ENCODE assay signal across 1 cellular context in the genomic region with DNA sequence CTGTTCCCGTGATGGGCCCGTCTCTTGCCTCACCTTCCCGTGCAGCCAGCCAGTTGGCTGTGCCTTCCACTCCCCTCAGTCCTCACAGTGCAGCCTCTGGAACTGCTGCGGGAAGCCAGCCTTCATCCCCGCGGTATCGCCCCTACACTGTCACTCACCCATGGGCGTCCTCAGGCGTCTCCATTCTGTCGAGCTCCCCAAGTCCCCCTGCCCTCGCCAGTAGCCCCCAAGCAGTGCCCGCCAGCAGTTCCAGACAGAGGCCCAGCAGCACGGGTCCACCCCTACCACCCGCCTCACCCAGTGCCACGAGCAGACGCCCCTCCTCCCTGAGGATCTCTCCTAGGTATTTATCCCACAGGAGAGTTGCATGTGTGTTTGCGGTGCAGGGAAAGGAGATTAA.
TF ChIP-seq lines count a peak whose summit lies in the region.

No MANE protein-coding gene starts in this region.

TF ChIP-seq in GM23338, 12 proteins besides CTCF, POLR2A, EP300 and RAD21 (continued from another document):
- TF ChIP-seq, protein P1, sequence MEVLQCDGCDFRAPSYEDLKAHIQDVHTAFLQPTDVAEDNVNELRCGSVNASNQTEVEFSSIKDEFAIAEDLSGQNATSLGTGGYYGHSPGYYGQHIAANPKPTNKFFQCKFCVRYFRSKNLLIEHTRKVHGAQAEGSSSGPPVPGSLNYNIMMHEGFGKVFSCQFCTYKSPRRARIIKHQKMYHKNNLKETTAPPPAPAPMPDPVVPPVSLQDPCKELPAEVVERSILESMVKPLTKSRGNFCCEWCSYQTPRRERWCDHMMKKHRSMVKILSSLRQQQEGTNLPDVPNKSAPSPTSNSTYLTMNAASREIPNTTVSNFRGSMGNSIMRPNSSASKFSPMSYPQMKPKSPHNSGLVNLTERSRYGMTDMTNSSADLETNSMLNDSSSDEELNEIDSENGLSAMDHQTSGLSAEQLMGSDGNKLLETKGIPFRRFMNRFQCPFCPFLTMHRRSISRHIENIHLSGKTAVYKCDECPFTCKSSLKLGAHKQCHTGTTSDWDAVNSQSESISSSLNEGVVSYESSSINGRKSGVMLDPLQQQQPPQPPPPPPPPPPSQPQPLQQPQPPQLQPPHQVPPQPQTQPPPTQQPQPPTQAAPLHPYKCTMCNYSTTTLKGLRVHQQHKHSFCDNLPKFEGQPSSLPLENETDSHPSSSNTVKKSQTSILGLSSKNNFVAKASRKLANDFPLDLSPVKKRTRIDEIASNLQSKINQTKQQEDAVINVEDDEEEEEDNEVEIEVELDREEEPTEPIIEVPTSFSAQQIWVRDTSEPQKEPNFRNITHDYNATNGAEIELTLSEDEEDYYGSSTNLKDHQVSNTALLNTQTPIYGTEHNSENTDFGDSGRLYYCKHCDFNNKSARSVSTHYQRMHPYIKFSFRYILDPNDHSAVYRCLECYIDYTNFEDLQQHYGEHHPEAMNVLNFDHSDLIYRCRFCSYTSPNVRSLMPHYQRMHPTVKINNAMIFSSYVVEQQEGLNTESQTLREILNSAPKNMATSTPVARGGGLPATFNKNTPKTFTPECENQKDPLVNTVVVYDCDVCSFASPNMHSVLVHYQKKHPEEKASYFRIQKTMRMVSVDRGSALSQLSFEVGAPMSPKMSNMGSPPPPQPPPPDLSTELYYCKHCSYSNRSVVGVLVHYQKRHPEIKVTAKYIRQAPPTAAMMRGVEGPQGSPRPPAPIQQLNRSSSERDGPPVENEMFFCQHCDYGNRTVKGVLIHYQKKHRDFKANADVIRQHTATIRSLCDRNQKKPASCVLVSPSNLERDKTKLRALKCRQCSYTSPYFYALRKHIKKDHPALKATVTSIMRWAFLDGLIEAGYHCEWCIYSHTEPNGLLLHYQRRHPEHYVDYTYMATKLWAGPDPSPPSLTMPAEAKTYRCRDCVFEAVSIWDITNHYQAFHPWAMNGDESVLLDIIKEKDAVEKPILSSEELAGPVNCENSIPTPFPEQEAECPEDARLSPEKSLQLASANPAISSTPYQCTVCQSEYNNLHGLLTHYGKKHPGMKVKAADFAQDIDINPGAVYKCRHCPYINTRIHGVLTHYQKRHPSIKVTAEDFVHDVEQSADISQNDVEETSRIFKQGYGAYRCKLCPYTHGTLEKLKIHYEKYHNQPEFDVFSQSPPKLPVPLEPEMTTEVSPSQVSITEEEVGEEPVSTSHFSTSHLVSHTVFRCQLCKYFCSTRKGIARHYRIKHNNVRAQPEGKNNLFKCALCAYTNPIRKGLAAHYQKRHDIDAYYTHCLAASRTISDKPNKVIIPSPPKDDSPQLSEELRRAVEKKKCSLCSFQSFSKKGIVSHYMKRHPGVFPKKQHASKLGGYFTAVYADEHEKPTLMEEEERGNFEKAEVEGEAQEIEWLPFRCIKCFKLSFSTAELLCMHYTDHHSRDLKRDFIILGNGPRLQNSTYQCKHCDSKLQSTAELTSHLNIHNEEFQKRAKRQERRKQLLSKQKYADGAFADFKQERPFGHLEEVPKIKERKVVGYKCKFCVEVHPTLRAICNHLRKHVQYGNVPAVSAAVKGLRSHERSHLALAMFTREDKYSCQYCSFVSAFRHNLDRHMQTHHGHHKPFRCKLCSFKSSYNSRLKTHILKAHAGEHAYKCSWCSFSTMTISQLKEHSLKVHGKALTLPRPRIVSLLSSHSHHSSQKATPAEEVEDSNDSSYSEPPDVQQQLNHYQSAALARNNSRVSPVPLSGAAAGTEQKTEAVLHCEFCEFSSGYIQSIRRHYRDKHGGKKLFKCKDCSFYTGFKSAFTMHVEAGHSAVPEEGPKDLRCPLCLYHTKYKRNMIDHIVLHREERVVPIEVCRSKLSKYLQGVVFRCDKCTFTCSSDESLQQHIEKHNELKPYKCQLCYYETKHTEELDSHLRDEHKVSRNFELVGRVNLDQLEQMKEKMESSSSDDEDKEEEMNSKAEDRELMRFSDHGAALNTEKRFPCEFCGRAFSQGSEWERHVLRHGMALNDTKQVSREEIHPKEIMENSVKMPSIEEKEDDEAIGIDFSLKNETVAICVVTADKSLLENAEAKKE (CRISPR knock-in tag; IDR thresholded peaks at IDR 0.05): no peak
- TF ChIP-seq, protein P2, sequence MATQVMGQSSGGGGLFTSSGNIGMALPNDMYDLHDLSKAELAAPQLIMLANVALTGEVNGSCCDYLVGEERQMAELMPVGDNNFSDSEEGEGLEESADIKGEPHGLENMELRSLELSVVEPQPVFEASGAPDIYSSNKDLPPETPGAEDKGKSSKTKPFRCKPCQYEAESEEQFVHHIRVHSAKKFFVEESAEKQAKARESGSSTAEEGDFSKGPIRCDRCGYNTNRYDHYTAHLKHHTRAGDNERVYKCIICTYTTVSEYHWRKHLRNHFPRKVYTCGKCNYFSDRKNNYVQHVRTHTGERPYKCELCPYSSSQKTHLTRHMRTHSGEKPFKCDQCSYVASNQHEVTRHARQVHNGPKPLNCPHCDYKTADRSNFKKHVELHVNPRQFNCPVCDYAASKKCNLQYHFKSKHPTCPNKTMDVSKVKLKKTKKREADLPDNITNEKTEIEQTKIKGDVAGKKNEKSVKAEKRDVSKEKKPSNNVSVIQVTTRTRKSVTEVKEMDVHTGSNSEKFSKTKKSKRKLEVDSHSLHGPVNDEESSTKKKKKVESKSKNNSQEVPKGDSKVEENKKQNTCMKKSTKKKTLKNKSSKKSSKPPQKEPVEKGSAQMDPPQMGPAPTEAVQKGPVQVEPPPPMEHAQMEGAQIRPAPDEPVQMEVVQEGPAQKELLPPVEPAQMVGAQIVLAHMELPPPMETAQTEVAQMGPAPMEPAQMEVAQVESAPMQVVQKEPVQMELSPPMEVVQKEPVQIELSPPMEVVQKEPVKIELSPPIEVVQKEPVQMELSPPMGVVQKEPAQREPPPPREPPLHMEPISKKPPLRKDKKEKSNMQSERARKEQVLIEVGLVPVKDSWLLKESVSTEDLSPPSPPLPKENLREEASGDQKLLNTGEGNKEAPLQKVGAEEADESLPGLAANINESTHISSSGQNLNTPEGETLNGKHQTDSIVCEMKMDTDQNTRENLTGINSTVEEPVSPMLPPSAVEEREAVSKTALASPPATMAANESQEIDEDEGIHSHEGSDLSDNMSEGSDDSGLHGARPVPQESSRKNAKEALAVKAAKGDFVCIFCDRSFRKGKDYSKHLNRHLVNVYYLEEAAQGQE (IDR thresholded peaks at IDR 0.05; ENCODE audit: unreplicated experiment): no peak
- TF ChIP-seq CREB1 (CRISPR knock-in tag; IDR thresholded peaks at IDR 0.05; ENCODE audit: low read depth) (no peak), ZNF114 (CRISPR knock-in tag; IDR thresholded peaks at IDR 0.05) (no peak), EZH2phosphoT487 (IDR thresholded peaks at IDR 0.05; ENCODE audit: unreplicated experiment) (no peak), EZH2 (IDR thresholded peaks at IDR 0.05; ENCODE audit: low read depth, unreplicated experiment) (no peak)
- TF ChIP-seq, protein P3, sequence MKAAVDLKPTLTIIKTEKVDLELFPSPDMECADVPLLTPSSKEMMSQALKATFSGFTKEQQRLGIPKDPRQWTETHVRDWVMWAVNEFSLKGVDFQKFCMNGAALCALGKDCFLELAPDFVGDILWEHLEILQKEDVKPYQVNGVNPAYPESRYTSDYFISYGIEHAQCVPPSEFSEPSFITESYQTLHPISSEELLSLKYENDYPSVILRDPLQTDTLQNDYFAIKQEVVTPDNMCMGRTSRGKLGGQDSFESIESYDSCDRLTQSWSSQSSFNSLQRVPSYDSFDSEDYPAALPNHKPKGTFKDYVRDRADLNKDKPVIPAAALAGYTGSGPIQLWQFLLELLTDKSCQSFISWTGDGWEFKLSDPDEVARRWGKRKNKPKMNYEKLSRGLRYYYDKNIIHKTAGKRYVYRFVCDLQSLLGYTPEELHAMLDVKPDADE (IDR thresholded peaks at IDR 0.05): no peak
